14 cellular contexts compared by ENCODE assay signal in the genomic region with DNA sequence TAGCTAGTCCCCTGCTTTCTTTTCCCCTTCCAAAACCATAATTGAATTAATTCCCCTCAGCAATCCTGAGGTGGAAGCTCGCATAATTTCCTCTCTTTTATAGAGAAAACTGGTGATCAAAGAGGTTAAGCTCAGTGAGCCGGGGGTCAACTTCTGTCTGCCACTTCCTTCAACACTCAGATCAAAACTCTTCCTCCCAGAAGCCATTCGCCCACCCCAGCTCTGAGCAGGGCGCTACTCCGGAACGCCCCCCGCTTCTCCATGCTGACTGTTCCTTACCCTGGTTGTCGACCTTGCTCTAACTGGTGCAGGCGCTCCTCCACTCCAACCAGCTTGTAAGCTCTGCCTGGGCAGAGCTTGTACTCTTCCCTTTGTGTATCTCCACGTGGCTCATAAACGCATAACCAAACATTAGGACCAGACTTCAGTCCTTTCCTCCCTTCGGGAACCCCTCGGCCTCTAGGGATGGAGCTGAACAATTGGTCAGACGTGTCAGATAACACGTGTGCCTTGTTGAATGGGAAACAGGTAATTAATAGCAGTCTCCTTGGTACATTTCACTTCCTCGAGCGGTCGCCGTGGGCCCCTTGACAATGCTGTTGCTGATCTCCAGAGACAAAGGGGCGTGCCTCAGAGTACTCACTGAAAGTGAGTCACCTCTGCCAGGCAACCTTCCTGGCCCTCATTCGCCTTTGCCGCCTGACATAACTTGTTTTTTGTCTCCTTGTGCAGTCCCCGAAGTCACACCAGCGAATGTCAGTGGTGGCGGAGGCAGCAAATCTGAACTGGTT.
A peak's percentile ranks its signal among the peaks of the same experiment; 100 is the strongest.
DNase-seq lines count a peak whose midpoint lies in the region; ATAC-seq and TF ChIP-seq lines count a peak whose summit lies in the region.
"Had no signal": no experiment of that assay in that cellular context is flagged by ENCODE, and none has a peak within 500 bp of the region (broad histone marks: within the 10 kb centered on the region; RNA-seq: fewer than 3 reads in every experiment).

No MANE protein-coding gene starts in this region.

- H3K36me3 ChIP-seq in GM23338 (ENCODE audit: insufficient read depth) (no peaks in the 10 kb centered on the region), lung (ENCODE audit: control insufficient read depth in 2 of 2, insufficient read depth in 2 of 2, low read length in 2 of 2) (no peaks in the 10 kb centered on the region)
- H3K36me3 ChIP-seq: MG63 had no signal

- H3K4me1 ChIP-seq in GM23338 (ENCODE audit: insufficient read depth), result peaks cover 13% of the 10 kb centered on the region; the same call in 1 of the 2 replicates
- no peaks in the 10 kb centered on the region for H3K4me1 ChIP-seq in lung (ENCODE audit: control insufficient read depth in 2 of 2, insufficient read depth in 2 of 2, low read length in 2 of 2)

- H3K9me2 ChIP-seq in GM23338 (ENCODE audit: insufficient read depth), result peaks cover 1% of the 10 kb centered on the region; the same call in 1 of the 2 replicates

- no peak overlapping the region for H3K27ac Mint-ChIP-seq in GM23338
- no peak overlapping the region for H3K27ac Mint-ChIP-seq in WTC11
- H3K27ac Mint-ChIP-seq: activated CD8-positive, alpha-beta memory T cell treated with anti-CD3 and anti-CD28 coated beads, Interleukin-2, amount 10 ng/mL, durations not matched to agents 7 days and 5 days; activated naive CD8-positive, alpha-beta T cell; naive thymus-derived CD4-positive, alpha-beta T cell had no signal

- no peaks in the 10 kb centered on the region for H3K9me3 ChIP-seq in lung (ENCODE audit: control insufficient read depth in 2 of 2, insufficient read depth in 1 of 2, low read length in 1 of 2)
- H3K9me3 ChIP-seq: MG63 had no signal

- H2AFZ ChIP-seq in GM23338, result peak overlapping the region; percentile 91

- POLR2A ChIA-PET in WTC11 (lab: Charles Lee), result no interaction called here

- H3K9me3 Mint-ChIP-seq in GM23338 (peaks cover 98% of the 10 kb centered on the region), WTC11 (peaks cover 73% of the 10 kb centered on the region)
- H3K9me3 Mint-ChIP-seq: naive thymus-derived CD4-positive, alpha-beta T cell had no signal

- H3F3A ChIP-seq in GM23338 (replicated peaks; ENCODE audit: low read depth), result no peaks in the 10 kb centered on the region

- no peak for ATAC-seq in GM23338
- peak; percentile 28 for ATAC-seq in WTC11
- peak; percentile 39 for ATAC-seq in lung (ENCODE audit: insufficient read depth, low FRiP score)
- ATAC-seq: activated CD8-positive, alpha-beta memory T cell treated with anti-CD3 and anti-CD28 coated beads, Interleukin-2, amount 10 ng/mL, durations not matched to agents 7 days and 5 days; naive thymus-derived CD4-positive, alpha-beta T cell had no signal

- no peaks in the 10 kb centered on the region for H4K20me1 ChIP-seq in GM23338 (replicated peaks; ENCODE audit: insufficient read depth)

- H3K79me2 ChIP-seq in GM23338 (replicated peaks; ENCODE audit: insufficient read depth), result no peaks in the 10 kb centered on the region

- H3K4me3 ChIP-seq in GM23338 (no peak overlapping the region), lung (no peak overlapping the region)
- H3K4me3 ChIP-seq: MG63 had no signal

- DNase-seq in A172 (ENCODE audit: low spot score) (peak; percentile 60), GM23338 (ENCODE audit: low spot score) (peak; percentile 27), WTC11 (ENCODE audit: low spot score) (no peak), lung (ENCODE audit: low spot score) (no peak), NCI-H2227 (lab: John Stamatoyannopoulos, UW; ENCODE audit: unreplicated experiment) (no peak), putamen (ENCODE audit: low spot score) (no peak)
- no peak for DNase-seq in stimulated activated naive CD4-positive, alpha-beta T cell (lab: John Stamatoyannopoulos, UW)
- DNase-seq in central memory CD4-positive, alpha-beta T cell, result no peak
- DNase-seq: activated CD8-positive, alpha-beta memory T cell treated with anti-CD3 and anti-CD28 coated beads, Interleukin-2, amount 10 ng/mL, durations not matched to agents 7 days and 5 days; DMS79 treated with DMSO at 0.1 percent for 48 hours; MG63; naive thymus-derived CD4-positive, alpha-beta T cell; SHP77 treated with DMSO at 0.1 percent for 48 hours had no signal

- H3K4me3 Mint-ChIP-seq in GM23338 (no peak overlapping the region), WTC11 (no peak overlapping the region)
- H3K4me3 Mint-ChIP-seq: activated CD8-positive, alpha-beta memory T cell treated with anti-CD3 and anti-CD28 coated beads, Interleukin-2, amount 10 ng/mL, durations not matched to agents 7 days and 5 days; activated naive CD8-positive, alpha-beta T cell; naive thymus-derived CD4-positive, alpha-beta T cell had no signal

- CTCF ChIA-PET in WTC11 (lab: Charles Lee), result no interaction called here

- H3K4me1 Mint-ChIP-seq in GM23338, result no peaks in the 10 kb centered on the region
- H3K4me1 Mint-ChIP-seq in WTC11, result peaks cover 9% of the 10 kb centered on the region; the same call in 1 of the 2 replicates
- H3K4me1 Mint-ChIP-seq: activated CD8-positive, alpha-beta memory T cell treated with anti-CD3 and anti-CD28 coated beads, Interleukin-2, amount 10 ng/mL, durations not matched to agents 7 days and 5 days; naive thymus-derived CD4-positive, alpha-beta T cell had no signal

- no peak overlapping the region for H3K27ac ChIP-seq in GM23338 (ENCODE audit: low read depth)
- no peak overlapping the region for H3K27ac ChIP-seq in lung (ENCODE audit: low read depth in 1 of 2, low read length in 1 of 2)

- H3K36me3 Mint-ChIP-seq in GM23338 (ENCODE audit: low read depth) (peaks cover 41% of the 10 kb centered on the region), WTC11 (peaks cover 61% of the 10 kb centered on the region)
- H3K36me3 Mint-ChIP-seq: activated CD8-positive, alpha-beta memory T cell treated with anti-CD3 and anti-CD28 coated beads, Interleukin-2, amount 10 ng/mL, durations not matched to agents 7 days and 5 days; activated naive CD8-positive, alpha-beta T cell; naive thymus-derived CD4-positive, alpha-beta T cell had no signal

- H3K27me3 Mint-ChIP-seq in GM23338 (ENCODE audit: insufficient read depth, low read depth, poor library complexity) (peaks cover 4% of the 10 kb centered on the region), WTC11 (ENCODE audit: low read depth) (peaks cover 12% of the 10 kb centered on the region; the same call in 1 of the 2 replicates)
- H3K27me3 Mint-ChIP-seq: activated CD8-positive, alpha-beta memory T cell treated with anti-CD3 and anti-CD28 coated beads, Interleukin-2, amount 10 ng/mL, durations not matched to agents 7 days and 5 days; activated naive CD8-positive, alpha-beta T cell had no signal

- no peak for TF ChIP-seq CTCF in GM23338 (conservative IDR thresholded peaks at IDR 0.05; ENCODE audit: low read depth in 2 of 2)
- no peak for TF ChIP-seq CTCF in WTC11 (IDR thresholded peaks at IDR 0.05)
- TF ChIP-seq CTCF in lung (IDR thresholded peaks at IDR 0.05; ENCODE audit: control extremely low read depth, extremely low read depth), result no peak

- no peak overlapping the region for H3K4me2 ChIP-seq in GM23338

- WGBS in lung, 2 donors, result 74 to 85% methylated on average over 25 of the region's 25 CpGs

- H3K27me3 ChIP-seq in GM23338 (ENCODE audit: insufficient read depth) (no peaks in the 10 kb centered on the region), lung (ENCODE audit: control insufficient read depth, insufficient read depth) (no peaks in the 10 kb centered on the region)
- H3K27me3 ChIP-seq: MG63 had no signal

TF ChIP-seq in GM23338, 12 proteins besides CTCF, POLR2A, EP300 and RAD21 (continues in another document):
- TF ChIP-seq JUNB (IDR thresholded peaks at IDR 0.05; ENCODE audit: unreplicated experiment) (no peak), POLR2AphosphoS5 (IDR thresholded peaks at IDR 0.05; ENCODE audit: low read depth) (no peak), ZNF331 (CRISPR knock-in tag; IDR thresholded peaks at IDR 0.05; ENCODE audit: low read depth) (no peak), ZNF114 (CRISPR knock-in tag; IDR thresholded peaks at IDR 0.05) (no peak), STAT1 (IDR thresholded peaks at IDR 0.05; ENCODE audit: unreplicated experiment) (no peak)
- TF ChIP-seq, protein P1, sequence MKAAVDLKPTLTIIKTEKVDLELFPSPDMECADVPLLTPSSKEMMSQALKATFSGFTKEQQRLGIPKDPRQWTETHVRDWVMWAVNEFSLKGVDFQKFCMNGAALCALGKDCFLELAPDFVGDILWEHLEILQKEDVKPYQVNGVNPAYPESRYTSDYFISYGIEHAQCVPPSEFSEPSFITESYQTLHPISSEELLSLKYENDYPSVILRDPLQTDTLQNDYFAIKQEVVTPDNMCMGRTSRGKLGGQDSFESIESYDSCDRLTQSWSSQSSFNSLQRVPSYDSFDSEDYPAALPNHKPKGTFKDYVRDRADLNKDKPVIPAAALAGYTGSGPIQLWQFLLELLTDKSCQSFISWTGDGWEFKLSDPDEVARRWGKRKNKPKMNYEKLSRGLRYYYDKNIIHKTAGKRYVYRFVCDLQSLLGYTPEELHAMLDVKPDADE (IDR thresholded peaks at IDR 0.05), result no peak

TF ChIP-seq in WTC11, 78 proteins besides CTCF, POLR2A, EP300 and RAD21 (continues in another document):
- TF ChIP-seq ZNF121 (CRISPR knock-in tag; IDR thresholded peaks at IDR 0.05), result no peak
- no peak for TF ChIP-seq TP53 (CRISPR knock-in tag; IDR thresholded peaks at IDR 0.05)

Comparison
In these comparisons a context has a peak if more than half of its experiments do, and no peak if none do; other contexts are left out.
1. DNase-seq: peak in A172 (single experiment) and GM23338 (single experiment); none in WTC11 (single experiment), lung (single experiment), NCI-H2227 (single experiment), stimulated activated naive CD4-positive, alpha-beta T cell (0 of 6), putamen (single experiment) and central memory CD4-positive, alpha-beta T cell (single experiment).